ENCODE assay signal across 8 cellular contexts in the genomic region with DNA sequence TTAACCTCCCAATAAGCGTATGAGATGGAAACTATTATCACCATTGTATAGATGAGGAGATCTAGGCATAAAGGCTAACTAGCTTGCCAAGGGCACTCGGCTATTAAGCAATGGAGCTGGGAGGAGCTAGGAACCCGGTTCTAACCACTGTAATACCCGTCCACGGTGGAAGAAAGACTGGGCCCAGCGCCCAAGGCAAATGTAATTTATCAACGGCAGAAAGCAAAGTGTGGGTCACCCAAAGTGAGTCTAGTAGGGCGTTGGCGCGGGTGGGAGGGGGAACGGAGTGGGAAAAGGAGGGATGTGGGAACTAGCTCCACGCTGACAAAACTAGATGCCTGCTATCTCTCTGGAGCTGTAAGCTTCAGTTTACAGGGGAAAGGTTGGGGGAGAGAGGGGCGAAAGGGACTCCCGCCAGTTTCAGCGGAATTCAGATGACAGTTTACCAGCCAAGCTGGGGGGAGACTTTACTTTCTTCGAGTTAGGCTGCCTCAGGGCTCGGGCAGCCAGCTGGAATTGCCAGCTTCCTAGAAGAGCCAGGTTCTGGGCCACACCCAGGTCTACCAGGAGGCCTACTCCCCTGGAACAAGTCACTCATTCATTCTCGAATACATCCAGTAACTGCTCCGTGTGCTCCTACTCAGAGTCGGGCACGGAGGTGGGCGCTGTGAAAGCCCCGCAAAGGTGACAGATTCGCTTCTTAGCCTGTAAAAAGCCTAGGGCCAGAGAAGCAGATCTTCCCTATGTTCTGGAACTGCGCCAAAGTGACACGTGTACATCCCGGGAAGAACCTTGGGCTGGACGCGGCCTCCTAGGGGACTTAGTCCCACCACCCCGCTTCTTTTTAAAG. TPM values are rescaled to one million over a fixed set of nuclear protein-coding genes. Genes with fewer than 3 reads are reported as not detected.
DNase-seq lines count a peak whose midpoint lies in the region; ATAC-seq and TF ChIP-seq lines count a peak whose summit lies in the region.

No MANE protein-coding gene starts in this region.

- ATAC-seq in HG02759 (IDR thresholded peaks at IDR 0.05; ENCODE audit: unreplicated experiment) (peak; percentile 14), lung (ENCODE audit: insufficient read depth, low FRiP score) (peak; percentile 53), HG03097 (IDR thresholded peaks at IDR 0.05; ENCODE audit: low FRiP score, unreplicated experiment) (no peak), GM18505 (IDR thresholded peaks at IDR 0.05; ENCODE audit: unreplicated experiment) (no peak)

- H3K4me3 ChIP-seq in SK-N-MC = peak overlapping the region; percentile 91
- H3K4me3 ChIP-seq in duodenal mucosa (ENCODE audit: low read depth in 1 of 2, low read length in 2 of 2) = peak overlapping the region; percentile 94 to 96
- peak overlapping the region; percentile 96 for H3K4me3 ChIP-seq in lung

- H3K27ac ChIP-seq in SK-N-MC (no peak overlapping the region), duodenal mucosa (ENCODE audit: low read depth, low read length) (peak overlapping the region; percentile 68), lung (ENCODE audit: low read depth in 1 of 2, low read length in 1 of 2) (peak overlapping the region; percentile 74 to 97)

- H3K27me3 ChIP-seq in duodenal mucosa (ENCODE audit: control insufficient read depth in 1 of 2, insufficient read depth in 2 of 2, low read length in 2 of 2) = no peaks in the 10 kb centered on the region
- no peaks in the 10 kb centered on the region for H3K27me3 ChIP-seq in lung (ENCODE audit: control insufficient read depth, insufficient read depth)

- H3K4me1 ChIP-seq in duodenal mucosa (ENCODE audit: control insufficient read depth in 1 of 2, insufficient read depth in 2 of 2, low read length in 2 of 2) (peaks cover 24 to 25% of the 10 kb centered on the region in 2 donors), lung (ENCODE audit: control insufficient read depth in 2 of 2, insufficient read depth in 2 of 2, low read length in 2 of 2) (peaks cover 0 to 6% of the 10 kb centered on the region in 2 donors)

- 5 to 9% methylated on average over 30 of the region's 30 CpGs for WGBS in lung, 2 donors

- H3K9ac ChIP-seq in SK-N-MC (ENCODE audit: insufficient read length) = peak overlapping the region; percentile 85
- H3K9ac ChIP-seq in duodenal mucosa (ENCODE audit: low read depth in 1 of 2, low read length in 2 of 2) = peak overlapping the region; percentile 90 to 93

- H3K9me3 ChIP-seq in SK-N-MC (ENCODE audit: low read depth, low read length) (no peaks in the 10 kb centered on the region), duodenal mucosa (ENCODE audit: control insufficient read depth in 1 of 2, low read length in 2 of 2) (no peaks in the 10 kb centered on the region), lung (ENCODE audit: control insufficient read depth in 2 of 2, insufficient read depth in 1 of 2, low read length in 1 of 2) (no peaks in the 10 kb centered on the region)

- no peak for TF ChIP-seq POLR2A in GM18505 (IDR thresholded peaks at IDR 0.05; ENCODE audit: borderline replicate concordance, extremely low read depth, insufficient read depth, insufficient read length)

- H3K36me3 ChIP-seq in SK-N-MC (ENCODE audit: insufficient read depth, low read length) (peaks cover 40% of the 10 kb centered on the region), duodenal mucosa (ENCODE audit: control insufficient read depth in 1 of 2, insufficient read depth in 2 of 2, low read length in 2 of 2) (peaks cover 30 to 36% of the 10 kb centered on the region in 2 donors), lung (ENCODE audit: control insufficient read depth in 2 of 2, insufficient read depth in 2 of 2, low read length in 2 of 2) (peaks cover 29 to 30% of the 10 kb centered on the region in 2 donors)

- TF ChIP-seq CTCF in lung (IDR thresholded peaks at IDR 0.05; ENCODE audit: control extremely low read depth, extremely low read depth) = no peak

- DNase-seq in DMS53 treated with DMSO at 0.1 percent for 48 hours (lab: John Stamatoyannopoulos, UW; ENCODE audit: unreplicated experiment) (peak; percentile 44), SK-N-MC (ENCODE audit: low read depth, low spot score) (no peak), lung (ENCODE audit: low spot score) (peak; percentile 69), stromal cell of bone marrow (ENCODE audit: low read depth) (peak; percentile 42)

RNA-seq across cellular contexts. Expression of a gene that starts 0.8 kb away (rescaled TPM):
- total RNA-seq in lung = 100 to 1,000 TPM in 1 of 2 donors, 10 to 100 TPM in 1; 43.8 to 117 TPM
- polyA plus RNA-seq in lung = 100 to 1,000 TPM in 1 of 2 donors, 10 to 100 TPM in 1; 46.8 to 112 TPM

RNA-seq across cellular contexts. Expression of a gene that starts 23.5 kb away (rescaled TPM):
- 1 to 10 TPM; 1.5 to 2.8 TPM for total RNA-seq in lung
- 1 to 10 TPM in 1 of 2 donors, under 1 TPM in 1; 0.55 to 2.1 TPM for polyA plus RNA-seq in lung

RNA-seq across cellular contexts. Expression of a gene that starts 23.5 kb away (rescaled TPM):
- total RNA-seq in lung = 10 to 100 TPM; 33.5 to 58.1 TPM
- 100 to 1,000 TPM in 1 of 2 donors, 10 to 100 TPM in 1; 98.6 to 176 TPM for polyA plus RNA-seq in lung

RNA-seq across cellular contexts. Expression of a gene that starts 29.5 kb away (rescaled TPM):
- total RNA-seq in lung = 10 to 100 TPM; 77.7 to 79.2 TPM
- polyA plus RNA-seq in lung = 10 to 100 TPM; 23.5 to 64.1 TPM

RNA-seq across cellular contexts. Expression of a gene that starts 50.6 kb away (rescaled TPM):
- 10 to 100 TPM; 20.9 to 28.5 TPM for total RNA-seq in lung
- 10 to 100 TPM in 1 of 2 donors, 1 to 10 TPM in 1; 9.6 to 11.5 TPM for polyA plus RNA-seq in lung

Comparison
In these comparisons a context has a peak if more than half of its experiments do, and no peak if none do; other contexts are left out.
1. ATAC-seq: peak in HG02759 (single experiment) and lung (single experiment); none in HG03097 (single experiment) and GM18505 (single experiment).
2. Peak in every context shown above with its lines, with median percentiles within 50 percentile points of each other: H3K4me3 ChIP-seq.